In genomic region chr10:118108194-118109026, GRCh38 we compare ENCODE assay signal across 1 cellular context.
TF ChIP-seq lines count a peak whose summit lies in the region.

No MANE protein-coding gene starts in this region.

TF ChIP-seq in K562, 482 proteins besides CTCF, POLR2A, EP300 and RAD21 (continued from another document and continues in another):
- TF ChIP-seq USF1 (CRISPR knock-in tag; IDR thresholded peaks at IDR 0.05), result no peak
- no peak for TF ChIP-seq THRAP3 (IDR thresholded peaks at IDR 0.05; ENCODE audit: borderline replicate concordance)
- no peak for TF ChIP-seq NR2C1 (IDR thresholded peaks at IDR 0.05)
- TF ChIP-seq NR2C1 (tag; IDR thresholded peaks at IDR 0.05), result 0 out of 2 replicates have a peak, but pooled peaks have one; percentile 35
- TF ChIP-seq ZNF449 (CRISPR knock-in tag; IDR thresholded peaks at IDR 0.05), result no peak
- TF ChIP-seq ZBTB11 (CRISPR knock-in tag; IDR thresholded peaks at IDR 0.05), result no peak
- no peak for TF ChIP-seq ZNF134 (CRISPR knock-in tag; conservative IDR thresholded peaks at IDR 0.05)
- peak; percentile 77 for TF ChIP-seq NFE2 (IDR thresholded peaks at IDR 0.05; ENCODE audit: low read depth)
- no peak for TF ChIP-seq KDM5B (IDR thresholded peaks at IDR 0.05; ENCODE audit: insufficient replicate concordance, low read depth, low read length)
- TF ChIP-seq SMAD4 (CRISPR knock-in tag; conservative IDR thresholded peaks at IDR 0.05), result peak; percentile 65; the same call in 1 of the 2 replicates
- no peak for TF ChIP-seq GATA2 (CRISPR knock-in tag; IDR thresholded peaks at IDR 0.05)
- TF ChIP-seq MYC (IDR thresholded peaks at IDR 0.05; ENCODE audit: low read depth, low read length), result peak; percentile 80
- TF ChIP-seq MYC (CRISPR knock-in tag; IDR thresholded peaks at IDR 0.05; ENCODE audit: borderline replicate concordance, low read depth), result no peak
- no peak for TF ChIP-seq HMBOX1 (IDR thresholded peaks at IDR 0.05)
- no peak for TF ChIP-seq ZFP91 (CRISPR knock-in tag; IDR thresholded peaks at IDR 0.05)
- no peak for TF ChIP-seq U2AF2 (optimal IDR thresholded peaks at IDR 0.05; ENCODE audit: low read depth, low read length)
- no peak for TF ChIP-seq ZNF436 (CRISPR knock-in tag; IDR thresholded peaks at IDR 0.05)
- no peak for TF ChIP-seq OTX1 (CRISPR knock-in tag; IDR thresholded peaks at IDR 0.05)
- TF ChIP-seq TRIM25 (IDR thresholded peaks at IDR 0.05; ENCODE audit: borderline replicate concordance), result no peak
- no peak for TF ChIP-seq ZNF778 (CRISPR knock-in tag; IDR thresholded peaks at IDR 0.05)
- TF ChIP-seq FOXK1 (CRISPR knock-in tag; IDR thresholded peaks at IDR 0.05; ENCODE audit: borderline replicate concordance), result no peak
- TF ChIP-seq JUNB (CRISPR knock-in tag; conservative IDR thresholded peaks at IDR 0.05), result no peak
- no peak for TF ChIP-seq CTBP1 (IDR thresholded peaks at IDR 0.05; ENCODE audit: borderline replicate concordance)
- TF ChIP-seq EP400 (IDR thresholded peaks at IDR 0.05), result peak; percentile 57; the same call in 1 of the 2 replicates
- TF ChIP-seq ZNF609 (CRISPR knock-in tag; IDR thresholded peaks at IDR 0.05; ENCODE audit: borderline replicate concordance), result no peak
- no peak for TF ChIP-seq BCLAF1 (IDR thresholded peaks at IDR 0.05; ENCODE audit: borderline replicate concordance in 1 of 2, control insufficient read depth in 1 of 2, low read depth in 2 of 2, low read length in 1 of 2)
- TF ChIP-seq NR2C2 (CRISPR knock-in tag; IDR thresholded peaks at IDR 0.05), result no peak
- peak; percentile 55 for TF ChIP-seq NR2C2 (tag; IDR thresholded peaks at IDR 0.05)
- no peak for TF ChIP-seq HDAC8 (tag; IDR thresholded peaks at IDR 0.05)
- no peak for TF ChIP-seq EHMT2 (IDR thresholded peaks at IDR 0.05)
- TF ChIP-seq KLF10 (CRISPR knock-in tag; IDR thresholded peaks at IDR 0.05), result no peak
- TF ChIP-seq NCOA4 (IDR thresholded peaks at IDR 0.05; ENCODE audit: partially characterized antibody), result no peak
- no peak for TF ChIP-seq HNRNPK (IDR thresholded peaks at IDR 0.05; ENCODE audit: low read depth, low read length, poor library complexity, severe bottlenecking)
- TF ChIP-seq MEIS2 (IDR thresholded peaks at IDR 0.05; ENCODE audit: partially characterized antibody), result peak; percentile 24
- no peak for TF ChIP-seq NR4A1 (CRISPR knock-in tag; IDR thresholded peaks at IDR 0.05)
- TF ChIP-seq NR4A1 (tag; IDR thresholded peaks at IDR 0.05), result 0 out of 2 replicates have a peak, but pooled peaks have one; percentile 33
- TF ChIP-seq NFIX (CRISPR knock-in tag; IDR thresholded peaks at IDR 0.05; ENCODE audit: low read depth), result no peak
- TF ChIP-seq ARID1B (IDR thresholded peaks at IDR 0.05), result 0 out of 2 replicates have a peak, but pooled peaks have one; percentile 23
- TF ChIP-seq THRB (CRISPR knock-in tag; conservative IDR thresholded peaks at IDR 0.05), result no peak
- no peak for TF ChIP-seq CSDE1 (IDR thresholded peaks at IDR 0.05)
- TF ChIP-seq NEUROD1 (IDR thresholded peaks at IDR 0.05; ENCODE audit: borderline replicate concordance, low read depth, low read length, partially characterized antibody), result no peak
- peak; percentile 73 for TF ChIP-seq ZNF395 (CRISPR knock-in tag; IDR thresholded peaks at IDR 0.05)
